ENCODE assay signal across 24 cellular contexts in the genomic region with DNA sequence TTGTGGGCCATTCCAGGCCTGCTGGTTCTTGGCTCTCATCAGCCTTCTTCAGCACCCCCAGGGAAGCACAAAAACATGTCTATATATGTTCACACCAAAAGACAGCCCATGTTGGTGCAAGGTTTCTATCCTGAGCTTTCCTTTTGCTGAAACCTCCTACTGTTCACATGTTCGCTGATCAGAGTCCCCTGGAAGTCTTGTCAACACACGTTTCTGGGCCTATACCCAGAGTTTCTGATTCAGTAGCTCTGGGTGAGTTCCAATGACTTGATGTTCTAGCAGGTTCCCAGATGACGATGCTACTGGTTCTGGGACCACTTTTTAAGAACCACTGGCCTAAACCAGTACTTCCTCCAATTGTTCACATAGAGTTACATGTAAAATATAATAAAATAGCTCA. TPM values are rescaled to one million over a fixed set of nuclear protein-coding genes. Genes with fewer than 3 reads are reported as not detected.
"Had no signal": no experiment of that assay in that cellular context is flagged by ENCODE, and none has a peak within 500 bp of the region (broad histone marks: within the 10 kb centered on the region; RNA-seq: fewer than 3 reads in every experiment).

No MANE protein-coding gene starts in this region.

- DNase-seq: activated CD4-positive, alpha-beta T cell treated with anti-CD3 and anti-CD28 coated beads, Interleukin-2, amount 10 ng/mL, durations not matched to agents 7 days and 5 days; activated CD8-positive, alpha-beta T cell treated with anti-CD3 and anti-CD28 coated beads, Interleukin-2, amount 10 ng/mL, durations not matched to agents 7 days and 5 days; adrenal gland; cerebellar nuclear complex; erythroblast; gastrocnemius medialis; hippocampal formation; left ventricle myocardium superior; ovary; right cardiac atrium; stimulated activated CD4-positive, alpha-beta T cell treated with anti-CD3 and anti-CD28 coated beads, Interleukin-15, amount 100 ng/mL, for 24 hours; stomach; SW 1271; upper lobe of left lung had no signal

- H3K27ac ChIP-seq: adrenal gland, coronary artery, gastrocnemius medialis, ovary, SK-N-MC, stomach, upper lobe of left lung, VCaP had no signal

- H3K4me3 ChIP-seq: adrenal gland, coronary artery, gastrocnemius medialis, ovary, SK-N-MC, smooth muscle cell, stomach, upper lobe of left lung had no signal

- H3K4me2 ChIP-seq: smooth muscle cell had no signal

- H3K36me3 ChIP-seq: adrenal gland, gastrocnemius medialis, ovary, stomach, upper lobe of left lung had no signal

- H3K27me3 ChIP-seq: adrenal gland, gastrocnemius medialis, ovary, stomach, upper lobe of left lung had no signal

- ATAC-seq: activated CD8-positive, alpha-beta T cell treated with anti-CD3 and anti-CD28 coated beads, Interleukin-2, amount 10 ng/mL, durations not matched to agents 7 days and 5 days; gastrocnemius medialis; left ventricle myocardium superior; right cardiac atrium; stimulated activated memory B cell treated with anti-CD40 and anti-IgM and Interleukin-4, amounts not matched to agents 10 μg/mL and 1 μg/mL and 100 μg/mL, for 72 hours had no signal

- H3K4me1 ChIP-seq: gastrocnemius medialis, upper lobe of left lung had no signal

- H3K9me3 ChIP-seq: adrenal gland, gastrocnemius medialis, ovary, stomach, upper lobe of left lung had no signal

RNA-seq across cellular contexts. Expression of gene SUCNR1, which starts 46.0 kb away (rescaled TPM):
- total RNA-seq: activated CD4-positive, alpha-beta T cell treated with anti-CD3 and anti-CD28 coated beads, Interleukin-2, amount 10 ng/mL, durations not matched to agents 7 days and 5 days; activated CD8-positive, alpha-beta T cell treated with anti-CD3 and anti-CD28 coated beads, Interleukin-2, amount 10 ng/mL, durations not matched to agents 7 days and 5 days; activated naive CD4-positive, alpha-beta T cell treated with anti-CD3 and anti-CD28 coated beads, Interleukin-2, amount 50 U/mL, for 72 hours; activated T-helper 17 cell treated with anti-CD3 and anti-CD28 coated beads, Interleukin-2, amount 50 U/mL, for 72 hours; astrocyte; natural killer cell treated with Interleukin-12 subunit alpha and Interleukin-12 subunit beta and Interleukin-15 and Interleukin-18, amount 100 ng/mL, for 72 hours; smooth muscle cell; T-helper 2 cell treated with Interferon-gamma antibody and Interleukin-4, amounts not matched to agents 100 ng/mL and 5 ng/mL, for 36 hours had no signal
- polyA plus RNA-seq: smooth muscle cell had no signal
